Comparison of ENCODE assay signal across 26 cellular contexts in the genomic region with DNA sequence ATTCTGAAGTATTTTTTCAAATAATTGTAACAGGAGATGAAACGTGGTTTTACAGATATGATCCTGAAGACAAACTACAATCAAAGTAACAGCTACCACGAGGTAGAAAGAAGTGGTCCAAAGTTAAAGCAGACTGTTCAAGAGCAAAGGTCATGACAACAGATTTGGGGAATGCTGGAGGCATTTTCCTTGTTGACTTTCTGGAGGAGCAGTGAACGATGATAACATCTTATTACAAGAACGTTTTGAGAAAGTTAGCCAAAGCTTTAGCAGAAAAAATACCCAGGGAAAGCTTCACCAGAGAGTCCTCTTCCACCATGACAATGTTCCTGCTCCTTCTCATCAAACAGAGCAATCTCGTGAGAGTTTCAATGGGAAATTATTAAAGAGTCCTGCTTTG.
"Had no signal": no experiment of that assay in that cellular context is flagged by ENCODE, and none has a peak within 500 bp of the region (broad histone marks: within the 10 kb centered on the region; RNA-seq: fewer than 3 reads in every experiment).

No MANE protein-coding gene starts in this region.

- H3K27me3 ChIP-seq: breast epithelium, dorsolateral prefrontal cortex, gastrocnemius medialis, neutrophil, thyroid gland had no signal

- H3K4me1 Mint-ChIP-seq: activated B cell treated with CpG ODN at 0.5 μM for 24 hours; activated CD4-positive, alpha-beta T cell treated with anti-CD3 and anti-CD28 coated beads for 36 hours; activated T-helper 17 cell treated with anti-CD3 and anti-CD28 coated beads, Interleukin-2, amount 50 U/mL, for 72 hours; central memory CD8-positive, alpha-beta T cell; memory B cell; nephron; T-helper 17 cell had no signal

- DNase-seq: activated B cell treated with CpG ODN at 0.5 μM for 24 hours; activated CD4-positive, alpha-beta T cell treated with anti-CD3 and anti-CD28 coated beads for 36 hours; activated CD4-positive, alpha-beta T cell treated with anti-CD3 and anti-CD28 coated beads, Interleukin-2, amount 50 U/mL, for 4 hours; activated CD8-positive, alpha-beta memory T cell treated with anti-CD3 and anti-CD28 coated beads for 24 hours; activated CD8-positive, alpha-beta memory T cell treated with anti-CD3 and anti-CD28 coated beads, Interleukin-2, amount 50 U/mL, for 4 hours; activated T-cell treated with anti-CD3 and anti-CD28 coated beads, Interleukin-2, amount 50 U/mL, for 24 hours; dorsolateral prefrontal cortex; effector memory CD8-positive, alpha-beta T cell; gastrocnemius medialis; islet precursor cell; left cardiac atrium; right cardiac atrium; stimulated activated CD4-positive, alpha-beta T cell treated with anti-CD3 and anti-CD28 coated beads, Interleukin-12 subunit alpha, Interleukin-12 subunit beta, amount 100 ng/mL, for 4 hours; stimulated activated CD4-positive, alpha-beta T cell treated with anti-CD3 and anti-CD28 coated beads, Interleukin-4, amount 100 ng/mL, for 4 hours; substantia nigra; T-helper 17 cell; thyroid gland had no signal

- H3K27me3 Mint-ChIP-seq: activated B cell treated with CpG ODN at 0.5 μM for 24 hours; activated CD4-positive, alpha-beta T cell treated with anti-CD3 and anti-CD28 coated beads for 36 hours; activated T-cell treated with anti-CD3 and anti-CD28 coated beads, Interleukin-2, amount 50 U/mL, for 24 hours; central memory CD8-positive, alpha-beta T cell; effector memory CD8-positive, alpha-beta T cell; memory B cell; stimulated activated naive CD8-positive, alpha-beta T cell treated with anti-CD3 and anti-CD28 coated beads, Interleukin-15, Interleukin-2, amounts not matched to agents 100 ng/mL and 50 ng/mL, for 24 hours; T-helper 17 cell had no signal

- H3K79me2 ChIP-seq: parathyroid adenoma had no signal

- H3K9ac ChIP-seq: parathyroid adenoma had no signal

- H3K4me3 ChIP-seq: breast epithelium, dorsolateral prefrontal cortex, gastrocnemius medialis, thyroid gland had no signal

- ATAC-seq: activated CD4-positive, alpha-beta T cell treated with anti-CD3 and anti-CD28 coated beads for 36 hours; activated naive CD4-positive, alpha-beta T cell treated with anti-CD3 and anti-CD28 coated beads, Interleukin-2, amount 50 U/mL, for 72 hours; activated T-helper 17 cell treated with anti-CD3 and anti-CD28 coated beads, Interleukin-2, amount 50 U/mL, for 72 hours; effector memory CD8-positive, alpha-beta T cell; gastrocnemius medialis; left cardiac atrium; right cardiac atrium; T-helper 17 cell had no signal

- H2AFZ ChIP-seq: parathyroid adenoma had no signal

- H3K4me3 Mint-ChIP-seq: activated B cell treated with CpG ODN at 0.5 μM for 24 hours; activated CD4-positive, alpha-beta T cell treated with anti-CD3 and anti-CD28 coated beads for 36 hours; activated T-cell treated with anti-CD3 and anti-CD28 coated beads, Interleukin-2, amount 50 U/mL, for 24 hours; activated T-helper 17 cell treated with anti-CD3 and anti-CD28 coated beads, Interleukin-2, amount 50 U/mL, for 72 hours; central memory CD8-positive, alpha-beta T cell; effector memory CD8-positive, alpha-beta T cell; memory B cell; nephron; stimulated activated naive CD8-positive, alpha-beta T cell treated with anti-CD3 and anti-CD28 coated beads, Interleukin-15, Interleukin-2, amounts not matched to agents 100 ng/mL and 50 ng/mL, for 24 hours; T-helper 17 cell had no signal

- H3K9me3 ChIP-seq: gastrocnemius medialis, neutrophil, thyroid gland had no signal

- H3K27ac ChIP-seq: breast epithelium, dorsolateral prefrontal cortex, gastrocnemius medialis, neutrophil, parathyroid adenoma, thyroid gland had no signal

- H3K36me3 ChIP-seq: breast epithelium, gastrocnemius medialis, neutrophil, thyroid gland had no signal

- H3K4me1 ChIP-seq: breast epithelium, gastrocnemius medialis, parathyroid adenoma, thyroid gland had no signal

- H3K27ac Mint-ChIP-seq: activated B cell treated with CpG ODN at 0.5 μM for 24 hours; activated CD4-positive, alpha-beta T cell treated with anti-CD3 and anti-CD28 coated beads for 36 hours; activated naive CD4-positive, alpha-beta T cell treated with anti-CD3 and anti-CD28 coated beads, Interleukin-2, amount 50 U/mL, for 72 hours; activated T-cell treated with anti-CD3 and anti-CD28 coated beads, Interleukin-2, amount 50 U/mL, for 24 hours; activated T-helper 17 cell treated with anti-CD3 and anti-CD28 coated beads, Interleukin-2, amount 50 U/mL, for 72 hours; effector memory CD8-positive, alpha-beta T cell; memory B cell; nephron; stimulated activated naive CD8-positive, alpha-beta T cell treated with anti-CD3 and anti-CD28 coated beads, Interleukin-15, Interleukin-2, amounts not matched to agents 100 ng/mL and 50 ng/mL, for 24 hours; T-helper 17 cell had no signal
